ENCODE assay signal across 8 cellular contexts in genomic region chr20:35284267-35284991, GRCh38. TPM values are rescaled to one million over a fixed set of nuclear protein-coding genes. Genes with fewer than 3 reads are reported as not detected.
DNase-seq lines count a peak whose midpoint lies in the region; ATAC-seq and TF ChIP-seq lines count a peak whose summit lies in the region.

TSS of gene EIF6 (minus strand) at chr20:35284772. CDS start at chr20:35284487, 285 bp downstream.

- H3K9me3 ChIP-seq in right atrium auricular region = no peaks in the 10 kb centered on the region
- no peaks in the 10 kb centered on the region for H3K9me3 ChIP-seq in psoas muscle

- H3K4me3 ChIP-seq in right atrium auricular region (peak within 1 kb of the TSS; percentile 66 to 81), psoas muscle (peak within 1 kb of the TSS; percentile 82), urinary bladder (ENCODE audit: low read depth, low read length) (peak within 1 kb of the TSS; percentile 79)

- H3K27me3 ChIP-seq in right atrium auricular region (no peaks in the 10 kb centered on the region), psoas muscle (ENCODE audit: insufficient read depth in 3 of 3, low read length in 2 of 3) (no peaks in the 10 kb centered on the region)

- peak within 1 kb of the TSS; percentile 89 for H3K27ac Mint-ChIP-seq in T-helper 1 cell treated with Interleukin-12 subunit alpha and Interleukin-12 subunit beta and Interleukin-4 antibody, amounts not matched to agents 30 μg/mL and 1 μg/mL, for 36 hours

- TF ChIP-seq CTCF in right atrium auricular region (IDR thresholded peaks at IDR 0.05) (no peak), psoas muscle (IDR thresholded peaks at IDR 0.05) (no peak)

- no peaks in the 10 kb centered on the region for H3K9me3 Mint-ChIP-seq in T-helper 1 cell treated with Interleukin-12 subunit alpha and Interleukin-12 subunit beta and Interleukin-4 antibody, amounts not matched to agents 30 μg/mL and 1 μg/mL, for 36 hours

- H3K36me3 Mint-ChIP-seq in T-helper 1 cell treated with Interleukin-12 subunit alpha and Interleukin-12 subunit beta and Interleukin-4 antibody, amounts not matched to agents 30 μg/mL and 1 μg/mL, for 36 hours (ENCODE audit: low read depth) = peaks cover 11% of the 10 kb centered on the region

- intact Hi-C loops in psoas muscle (cut with DNase I) = no loop called here

- WGBS in psoas muscle, 3 donors = 0 to 1% (median 0%) methylated on average over 50 to 61 of the region's 61 CpGs
- WGBS in urinary bladder = under 1% methylated on average over 61 of the region's 61 CpGs

- H3K4me1 Mint-ChIP-seq in T-helper 1 cell treated with Interleukin-12 subunit alpha and Interleukin-12 subunit beta and Interleukin-4 antibody, amounts not matched to agents 30 μg/mL and 1 μg/mL, for 36 hours (ENCODE audit: low read depth) = peaks cover 22% of the 10 kb centered on the region

- peak; percentile 71 for ATAC-seq in HG02571 (IDR thresholded peaks at IDR 0.05; ENCODE audit: unreplicated experiment)
- ATAC-seq in psoas muscle = peak; percentile 90 to 96 (median 92)

- peak within 1 kb of the TSS; percentile 79 to 86 for H3K27ac ChIP-seq in right atrium auricular region
- H3K27ac ChIP-seq in psoas muscle = peak within 1 kb of the TSS; percentile 82
- H3K27ac ChIP-seq in urinary bladder (ENCODE audit: low read depth) = peak within 1 kb of the TSS; percentile 73

- no peaks in the 10 kb centered on the region for H3K27me3 Mint-ChIP-seq in T-helper 1 cell treated with Interleukin-12 subunit alpha and Interleukin-12 subunit beta and Interleukin-4 antibody, amounts not matched to agents 30 μg/mL and 1 μg/mL, for 36 hours (ENCODE audit: low read depth)

- peak within 1 kb of the TSS; percentile 92 for H3K4me3 Mint-ChIP-seq in T-helper 1 cell treated with Interleukin-12 subunit alpha and Interleukin-12 subunit beta and Interleukin-4 antibody, amounts not matched to agents 30 μg/mL and 1 μg/mL, for 36 hours

- H3K36me3 ChIP-seq in right atrium auricular region (peaks cover 14% of the 10 kb centered on the region), psoas muscle (ENCODE audit: insufficient read depth in 1 of 2, low read depth in 1 of 2) (peaks cover 2 to 36% of the 10 kb centered on the region in 2 donors), urinary bladder (ENCODE audit: insufficient read depth) (no peaks in the 10 kb centered on the region)

- DNase-seq in GF-D8 (lab: John Stamatoyannopoulos, UW) = peak; percentile 64
- peak; percentile 92 for DNase-seq in NCI-H146 (lab: John Stamatoyannopoulos, UW)
- peak in 54 of 56 donors; percentile 18 to 81 (median 65) for DNase-seq in amygdala (lab: John Stamatoyannopoulos, UW)
- DNase-seq in right atrium auricular region (ENCODE audit: low spot score) = peak; percentile 78
- DNase-seq in psoas muscle = peak; percentile 86 to 92

- H3K4me1 ChIP-seq in right atrium auricular region = peaks cover 0 to 18% of the 10 kb centered on the region in 2 donors
- H3K4me1 ChIP-seq in psoas muscle = peaks cover 11% of the 10 kb centered on the region
- H3K4me1 ChIP-seq in urinary bladder (ENCODE audit: insufficient read depth) = no peaks in the 10 kb centered on the region

RNA-seq across cellular contexts. Expression of gene EIF6, which starts in this region (rescaled TPM):
- 10 to 100 TPM; 23.0 to 44.3 TPM for total RNA-seq in right atrium auricular region
- 10 to 100 TPM; 44.3 to 65.5 (median 52.6) TPM for total RNA-seq in psoas muscle
- 100 to 1,000 TPM in 1 of 3 donors, 10 to 100 TPM in 2; 63.0 to 169 (median 71.1) TPM for polyA plus RNA-seq in psoas muscle
- total RNA-seq in urinary bladder = 66.2 TPM
- 141 TPM for polyA plus RNA-seq in urinary bladder

Comparison
In these comparisons a context has a peak if more than half of its experiments do, and no peak if none do; other contexts are left out.
1. Peak in every context shown above with its lines: DNase-seq, ATAC-seq, H3K4me3 ChIP-seq and H3K27ac ChIP-seq.